In the genomic region with DNA sequence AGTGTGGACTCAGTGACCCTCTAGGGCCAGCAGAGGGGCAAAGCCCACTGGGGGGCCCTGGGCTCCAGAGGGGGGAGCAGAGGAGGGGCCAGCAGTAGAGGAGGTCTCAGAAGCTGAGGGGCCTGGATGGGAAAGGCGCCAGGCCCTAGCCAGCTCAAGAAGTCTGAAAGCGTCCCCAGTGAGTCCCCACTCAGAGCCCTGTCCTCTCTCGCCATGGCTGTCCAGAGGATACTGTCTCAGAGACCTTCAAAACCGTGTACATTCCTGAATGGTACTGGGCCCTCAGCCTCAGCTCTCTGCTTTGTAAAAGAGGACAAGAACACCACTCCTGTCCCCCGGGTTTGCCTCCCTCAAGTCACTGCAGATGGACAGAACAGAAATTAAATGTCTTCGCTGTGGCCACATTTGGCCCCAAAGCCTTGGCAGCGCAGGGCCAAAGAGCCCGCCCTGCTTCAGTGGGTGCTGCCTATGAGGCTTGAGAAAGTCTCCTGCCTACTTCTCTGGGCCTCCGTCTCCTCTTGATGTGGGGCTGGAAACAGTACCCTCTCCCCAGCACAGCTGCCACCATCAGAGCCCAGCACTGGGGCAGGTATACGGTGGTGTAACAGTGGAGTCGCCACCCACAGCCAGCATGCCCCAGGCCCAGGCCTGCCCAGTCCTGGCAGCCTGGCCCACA, we compare ENCODE assay signal across 10 cellular contexts. TPM values are rescaled to one million over a fixed set of nuclear protein-coding genes. Genes with fewer than 3 reads are reported as not detected.
DNase-seq lines count a peak whose midpoint lies in the region; ATAC-seq and TF ChIP-seq lines count a peak whose summit lies in the region.
"Had no signal": no experiment of that assay in that cellular context is flagged by ENCODE, and none has a peak within 500 bp of the region (broad histone marks: within the 10 kb centered on the region; RNA-seq: fewer than 3 reads in every experiment).

No MANE protein-coding gene starts in this region.

- no peak overlapping the region for H2AK5ac ChIP-seq in mesenchymal stem cell (ENCODE audit: low read length, severe bottlenecking)

- H3K79me1 ChIP-seq in mesenchymal stem cell (replicated peaks; ENCODE audit: low read length, poor library complexity, severe bottlenecking): no peaks in the 10 kb centered on the region

- peak overlapping the region; percentile 73 for H4K8ac ChIP-seq in mesenchymal stem cell (ENCODE audit: low read length)

- DNase-seq in NCI-H69 (lab: John Stamatoyannopoulos, UW) (peak; percentile 35), coronary artery (ENCODE audit: low spot score) (no peak), mesenchymal stem cell (no peak), stomach (no peak), dedifferentiated amniotic fluid mesenchymal stem cell (ENCODE audit: extremely low spot score) (no peak), DMS 273 treated with DMSO at 0.1 percent for 48 hours (lab: John Stamatoyannopoulos, UW) (no peak)
- DNase-seq: immature natural killer cell had no signal

- H3K36me3 ChIP-seq in mesenchymal stem cell (ENCODE audit: control insufficient read depth in 1 of 2, insufficient read depth in 2 of 2, low read depth in 1 of 2, low read length in 2 of 2) (no peaks in the 10 kb centered on the region), stomach (no peaks in the 10 kb centered on the region)

- H3K4me3 ChIP-seq in coronary artery: peak overlapping the region; percentile 4
- no peak overlapping the region for H3K4me3 ChIP-seq in mesenchymal stem cell (ENCODE audit: insufficient read depth in 1 of 2, low read depth in 1 of 2, low read length in 2 of 2)
- peak overlapping the region in 2 of 4 donors; percentile 12 to 26 for H3K4me3 ChIP-seq in stomach
- H3K4me3 ChIP-seq: SK-N-MC had no signal

- no peak for TF ChIP-seq POLR2A in stomach (IDR thresholded peaks at IDR 0.05)

- TF ChIP-seq EP300 in stomach (IDR thresholded peaks at IDR 0.05): no peak

- peak overlapping the region in 1 of 2 experiments; percentile 4 for H3K14ac ChIP-seq in mesenchymal stem cell (ENCODE audit: low read length in 2 of 2)

- H2AFZ ChIP-seq in mesenchymal stem cell (ENCODE audit: low read depth, low read length): no peak overlapping the region

- WGBS in mesenchymal stem cell: 84% methylated on average over 11 of the region's 11 CpGs
- 67 to 90% (median 79%) methylated on average over 9 to 11 of the region's 11 CpGs for WGBS in stomach, 5 donors

- no peak overlapping the region for H3K4me2 ChIP-seq in mesenchymal stem cell (ENCODE audit: low read length, poor library complexity, severe bottlenecking)

- H4K91ac ChIP-seq in mesenchymal stem cell (ENCODE audit: low read length): peak overlapping the region; percentile 45

- no peak for TF ChIP-seq CTCF in coronary artery (IDR thresholded peaks at IDR 0.05)
- TF ChIP-seq CTCF in stomach (IDR thresholded peaks at IDR 0.05): no peak

- peak overlapping the region in 1 of 2 experiments; percentile 57 for H3K23ac ChIP-seq in mesenchymal stem cell (ENCODE audit: low read length in 2 of 2)

- intact Hi-C loops in stomach (cut with DNase I; ENCODE audit: low total_unique reads): no loop called here

- H3K4me1 ChIP-seq in mesenchymal stem cell (ENCODE audit: control insufficient read depth, insufficient read depth, low read depth, low read length): peaks cover 51% of the 10 kb centered on the region
- H3K4me1 ChIP-seq in stomach: peaks cover 41 to 73% (median 69%) of the 10 kb centered on the region in 4 donors

- H3K27ac ChIP-seq in coronary artery (peak overlapping the region; percentile 34 to 75), mesenchymal stem cell (ENCODE audit: low read length, poor library complexity, severe bottlenecking) (no peak overlapping the region), stomach (peak overlapping the region; percentile 26 to 71 (median 48))
- H3K27ac ChIP-seq: SK-N-MC had no signal

- peak overlapping the region; percentile 26 to 79 for H3K18ac ChIP-seq in mesenchymal stem cell (ENCODE audit: low read depth in 1 of 2, low read length in 2 of 2)

- peaks cover 5 to 85% of the 10 kb centered on the region in 2 experiments for H3K27me3 ChIP-seq in mesenchymal stem cell (ENCODE audit: control insufficient read depth in 1 of 2, insufficient read depth in 1 of 2, low read length in 2 of 2)
- peaks cover 0 to 43% (median 0%) of the 10 kb centered on the region in 3 donors for H3K27me3 ChIP-seq in stomach

- H3K9ac ChIP-seq in mesenchymal stem cell (ENCODE audit: low read length): peak overlapping the region; percentile 59

- ATAC-seq in GM21529 (IDR thresholded peaks at IDR 0.05; ENCODE audit: unreplicated experiment): no peak

- H3K9me3 ChIP-seq in mesenchymal stem cell (ENCODE audit: control insufficient read depth, low read length): no peaks in the 10 kb centered on the region
- no peaks in the 10 kb centered on the region for H3K9me3 ChIP-seq in stomach

- H2BK120ac ChIP-seq in mesenchymal stem cell (ENCODE audit: low read depth, low read length): no peak overlapping the region

- H2BK12ac ChIP-seq in mesenchymal stem cell (ENCODE audit: low read length in 2 of 2): peak overlapping the region; percentile 38 to 81

- H3K4ac ChIP-seq in mesenchymal stem cell (ENCODE audit: low read depth in 1 of 2, low read length in 2 of 2): peak overlapping the region in 1 of 2 experiments; percentile 53

- H2BK5ac ChIP-seq in mesenchymal stem cell (ENCODE audit: low read depth, low read length, poor library complexity, severe bottlenecking): no peak overlapping the region

- H2BK15ac ChIP-seq in mesenchymal stem cell (ENCODE audit: low read depth, poor library complexity, severe bottlenecking): peak overlapping the region; percentile 12

RNA-seq across cellular contexts. Expression of gene TPPP3, which starts 3.6 kb away (rescaled TPM):
- 8.2 TPM for polyA plus RNA-seq in mesenchymal stem cell (2013, experiment 1 of 2)
- 7.4 TPM for polyA plus RNA-seq in mesenchymal stem cell (2013, experiment 2 of 2)
- total RNA-seq in stomach: 100 to 1,000 TPM in 1 of 5 donors, 10 to 100 TPM in 3, 1 to 10 TPM in 1; 5.8 to 127 (median 15.8) TPM
- polyA plus RNA-seq in stomach: 10 to 100 TPM in 2 of 3 donors, 1 to 10 TPM in 1; 10.0 to 38.8 (median 11.8) TPM
- total RNA-seq: Daoy had no signal

RNA-seq across cellular contexts. Expression of gene ZDHHC1, which starts 19.4 kb away (rescaled TPM):
- 6.6 TPM for polyA plus RNA-seq in mesenchymal stem cell (2013, experiment 1 of 2)
- 6.1 TPM for polyA plus RNA-seq in mesenchymal stem cell (2013, experiment 2 of 2)
- total RNA-seq in stomach: 10 to 100 TPM in 2 of 5 donors, 1 to 10 TPM in 2, not detected in 1; 6.1 to 33.6 (median 11.6) TPM
- 1 to 10 TPM; 2.0 to 4.7 (median 4.4) TPM for polyA plus RNA-seq in stomach

RNA-seq across cellular contexts. Expression of gene HSD11B2, which starts 34.0 kb away (rescaled TPM):
- polyA plus RNA-seq in mesenchymal stem cell (2013, experiment 1 of 2): 0.08 TPM
- polyA plus RNA-seq in mesenchymal stem cell (2013, experiment 2 of 2): not detected
- total RNA-seq in stomach: 100 to 1,000 TPM in 1 of 5 donors, 10 to 100 TPM in 1, 1 to 10 TPM in 1, under 1 TPM in 1, not detected in 1; 0.89 to 837 (median 9.6) TPM
- 10 to 100 TPM in 1 of 3 donors, 1 to 10 TPM in 2; 1.5 to 16.7 (median 2.9) TPM for polyA plus RNA-seq in stomach
- total RNA-seq: Daoy had no signal
- polyA plus RNA-seq: immature natural killer cell had no signal
